12 cellular contexts compared by ENCODE assay signal in the genomic region with DNA sequence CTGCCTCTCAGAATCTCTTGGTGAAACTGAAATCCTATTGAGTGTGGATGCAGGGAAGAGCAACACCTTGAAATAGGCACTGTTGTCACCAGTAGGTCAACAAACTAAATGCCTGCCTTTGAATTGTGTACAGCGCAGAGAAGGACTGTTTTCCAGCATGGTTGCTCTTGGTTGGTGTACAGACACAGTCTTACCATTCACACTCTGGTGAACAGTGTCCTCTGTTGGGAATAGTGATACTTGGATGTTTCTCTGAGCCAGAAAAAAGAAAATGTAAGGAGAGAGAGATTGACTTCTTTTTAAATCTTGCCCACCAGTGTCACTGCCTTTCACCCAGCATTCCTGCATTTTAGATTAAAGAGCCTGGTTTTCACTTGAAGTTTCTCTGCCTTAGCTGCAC.
A peak's percentile ranks its signal among the peaks of the same experiment; 100 is the strongest.
DNase-seq lines count a peak whose midpoint lies in the region; ATAC-seq and TF ChIP-seq lines count a peak whose summit lies in the region.
"Had no signal": no experiment of that assay in that cellular context is flagged by ENCODE, and none has a peak within 500 bp of the region (broad histone marks: within the 10 kb centered on the region; RNA-seq: fewer than 3 reads in every experiment).

No MANE protein-coding gene starts in this region.

- peaks cover 0 to 47% (median 12%) of the 10 kb centered on the region in 9 donors for H3K36me3 ChIP-seq in heart left ventricle
- H3K36me3 ChIP-seq in right atrium auricular region: peaks cover 18% of the 10 kb centered on the region
- H3K36me3 ChIP-seq: ovary had no signal

- H3K27me3 Mint-ChIP-seq in brain: no peaks in the 10 kb centered on the region
- H3K27me3 Mint-ChIP-seq in type B pancreatic cell: no peaks in the 10 kb centered on the region

- peaks cover 34% of the 10 kb centered on the region for H3K36me3 Mint-ChIP-seq in brain
- H3K36me3 Mint-ChIP-seq in type B pancreatic cell: peaks cover 45% of the 10 kb centered on the region

- no peak for DNase-seq in heart left ventricle
- no peak for DNase-seq in right atrium auricular region (ENCODE audit: low spot score)
- no peak for DNase-seq in left lobe of liver (ENCODE audit: low spot score)
- no peak for DNase-seq in type B pancreatic cell (ENCODE audit: extremely low spot score, unreplicated experiment)
- no peak for DNase-seq in NAMALWA (ENCODE audit: low spot score)
- DNase-seq: activated CD8-positive, alpha-beta memory T cell treated with anti-CD3 and anti-CD28 coated beads, Interleukin-2, amount 50 U/mL, for 4 hours; ovary; substantia nigra had no signal

- H3K9me3 ChIP-seq in heart left ventricle (no peaks in the 10 kb centered on the region), right atrium auricular region (no peaks in the 10 kb centered on the region)
- H3K9me3 ChIP-seq: ovary had no signal

- H3K27ac ChIP-seq in heart left ventricle (no peak overlapping the region), right atrium auricular region (no peak overlapping the region)
- H3K27ac ChIP-seq: epithelial cell of prostate, ovary had no signal

- H3K27me3 ChIP-seq in heart left ventricle: no peaks in the 10 kb centered on the region
- no peaks in the 10 kb centered on the region for H3K27me3 ChIP-seq in right atrium auricular region
- H3K27me3 ChIP-seq: ovary had no signal

- 88 to 93% (median 91%) methylated on average over 1 of the region's 1 CpG for WGBS in heart left ventricle, 4 donors

- H3K4me1 ChIP-seq in heart left ventricle: peaks cover 0 to 4% (median 0%) of the 10 kb centered on the region in 12 donors
- no peaks in the 10 kb centered on the region for H3K4me1 ChIP-seq in right atrium auricular region

- H3K4me3 Mint-ChIP-seq in brain: no peak overlapping the region
- H3K4me3 Mint-ChIP-seq in type B pancreatic cell: no peak overlapping the region

- no peak for TF ChIP-seq POLR2A in heart left ventricle (IDR thresholded peaks at IDR 0.05)

- H3K27ac Mint-ChIP-seq in brain (peak overlapping the region in 4 of 5 experiments; percentile 50 to 80 (median 60)), type B pancreatic cell (peak overlapping the region; percentile 42)

- TF ChIP-seq CTCF in heart left ventricle (IDR thresholded peaks at IDR 0.05): peak in 9 of 12 donors; percentile 18 to 55 (median 42)
- TF ChIP-seq CTCF in right atrium auricular region (IDR thresholded peaks at IDR 0.05): peak in 1 of 2 donors; percentile 51
- TF ChIP-seq CTCF in brain (conservative IDR thresholded peaks at IDR 0.05): peak; percentile 28 to 42
- no peak for TF ChIP-seq CTCF in type B pancreatic cell (conservative IDR thresholded peaks at IDR 0.05)

- ATAC-seq in heart left ventricle (peak in 2 of 4 donors; percentile 55 to 64), left lobe of liver (peak; percentile 49), GM19452 (IDR thresholded peaks at IDR 0.05; ENCODE audit: unreplicated experiment) (no peak), GM18909 (IDR thresholded peaks at IDR 0.05; ENCODE audit: poor library complexity, unreplicated experiment) (no peak)

- intact Hi-C loops in heart left ventricle (cut with DNase I): loop anchor here in 6 of 10 donors (5.0 to 10.0 kb wide), 4 partner anchors 252 to 372 kb away; partner anchors contain the start of gene FARP1 (in 5 of the 6)

- H3K4me1 Mint-ChIP-seq in brain (peaks cover 44% of the 10 kb centered on the region), type B pancreatic cell (ENCODE audit: unreplicated experiment) (peaks cover 27% of the 10 kb centered on the region)

- H3K4me3 ChIP-seq in heart left ventricle (no peak overlapping the region), right atrium auricular region (no peak overlapping the region)
- H3K4me3 ChIP-seq: ovary had no signal

- no peaks in the 10 kb centered on the region for H3K9me3 Mint-ChIP-seq in brain
- no peaks in the 10 kb centered on the region for H3K9me3 Mint-ChIP-seq in type B pancreatic cell
